33 cellular contexts compared by ENCODE assay signal in the genomic region with DNA sequence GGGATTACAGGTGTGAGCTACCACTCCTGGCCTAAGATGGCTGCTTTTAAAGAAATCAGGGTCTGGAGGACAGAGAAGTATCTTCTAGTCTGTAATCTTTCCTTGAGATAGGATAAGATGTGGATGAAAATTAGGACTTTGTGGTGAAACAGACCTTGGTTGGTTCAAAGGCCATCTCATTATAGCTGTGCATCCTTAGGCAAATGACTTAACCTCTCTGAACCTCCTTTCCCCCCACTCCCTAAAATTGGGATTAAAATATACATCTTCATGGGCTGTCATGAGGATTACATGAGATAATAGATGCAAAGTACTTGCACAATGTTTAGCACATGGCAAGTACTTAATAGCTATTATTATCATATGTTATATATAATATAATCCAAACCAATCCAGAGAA. TPM values are rescaled to one million over a fixed set of nuclear protein-coding genes. Genes with fewer than 3 reads are reported as not detected.
"Had no signal": no experiment of that assay in that cellular context is flagged by ENCODE, and none has a peak within 500 bp of the region (broad histone marks: within the 10 kb centered on the region; RNA-seq: fewer than 3 reads in every experiment).

No MANE protein-coding gene starts in this region.

- H3K9me3 ChIP-seq: ovary, psoas muscle, spleen, suprapubic skin, testis, tibial artery, transverse colon, upper lobe of right lung, uterus had no signal

- H3K27me3 ChIP-seq: neural progenitor cell, ovary, suprapubic skin, testis, tibial artery, transverse colon, upper lobe of right lung, uterus had no signal

- H3K9ac ChIP-seq: neural progenitor cell, parathyroid adenoma had no signal

- H2AFZ ChIP-seq: neural progenitor cell, parathyroid adenoma had no signal

- H3K79me2 ChIP-seq: parathyroid adenoma had no signal

- H3K4me1 ChIP-seq: parathyroid adenoma, psoas muscle, spleen, testis, tibial artery, upper lobe of right lung, uterus had no signal

- H3K36me3 ChIP-seq: neural progenitor cell, ovary, spleen, suprapubic skin, tibial artery, transverse colon, upper lobe of right lung, uterus had no signal

- DNase-seq: natural killer cell; occipital lobe; ovary; posterior cingulate gyrus; psoas muscle; right cardiac atrium; spleen; stimulated activated CD4-positive, alpha-beta T cell treated with anti-CD3 and anti-CD28 coated beads, Interleukin-12 subunit alpha, Interleukin-12 subunit beta, amount 100 ng/mL, for 4 hours; stimulated activated CD4-positive, alpha-beta T cell treated with anti-CD3 and anti-CD28 coated beads, Interleukin-1b, Interleukin-23, amount 100 ng/mL, for 48 hours; stimulated activated CD4-positive, alpha-beta T cell treated with anti-CD3 and anti-CD28 coated beads, Interleukin-4, amount 100 ng/mL, for 1 hour; stimulated activated CD4-positive, alpha-beta T cell treated with anti-CD3 and anti-CD28 coated beads, Interleukin-4, amount 100 ng/mL, for 4 hours; stimulated activated CD8-positive, alpha-beta memory T cell treated with anti-CD3 and anti-CD28 coated beads, Interleukin-4, amount 100 ng/mL, for 48 hours; stimulated activated naive CD4-positive, alpha-beta T cell; stimulated activated naive CD8-positive, alpha-beta T cell treated with anti-CD3 and anti-CD28 coated beads, Interleukin-15, amount 100 ng/mL, for 72 hours; stimulated activated naive CD8-positive, alpha-beta T cell treated with anti-CD3 and anti-CD28 coated beads, Interleukin-15, Interleukin-2, amounts not matched to agents 100 U/mL and 50 U/mL, for 24 hours; substantia nigra; testis; tibial artery; transverse colon; upper lobe of right lung; uterus had no signal

- ATAC-seq: natural killer cell; psoas muscle; right cardiac atrium; sciatic nerve; stimulated activated memory B cell treated with anti-CD40 and anti-IgM and Interleukin-4, amounts not matched to agents 10 μg/mL and 1 μg/mL and 100 μg/mL, for 72 hours; stimulated activated naive CD8-positive, alpha-beta T cell treated with anti-CD3 and anti-CD28 coated beads, Interleukin-15, amount 100 ng/mL, for 72 hours; stimulated activated naive CD8-positive, alpha-beta T cell treated with anti-CD3 and anti-CD28 coated beads, Interleukin-15, Interleukin-2, amounts not matched to agents 100 U/mL and 50 U/mL, for 24 hours; upper lobe of right lung had no signal

- H3K4me3 ChIP-seq: neural progenitor cell, ovary, psoas muscle, skin epidermis, smooth muscle cell, spleen, suprapubic skin, testis, tibial artery, transverse colon, upper lobe of right lung, uterus had no signal

- H3K4me2 ChIP-seq: neural progenitor cell, smooth muscle cell had no signal

- H3K27ac ChIP-seq: neural progenitor cell, ovary, parathyroid adenoma, psoas muscle, skin epidermis, spleen, suprapubic skin, testis, tibial artery, transverse colon, upper lobe of right lung, uterus had no signal

RNA-seq across cellular contexts. Expression of a gene that starts 49.8 kb away (rescaled TPM):
- total RNA-seq: natural killer cell, osteoblast, progenitor cell of endocrine pancreas, renal cortical epithelial cell, sciatic nerve, smooth muscle cell, spleen, suprapubic skin, testis, transverse colon, upper lobe of right lung, uterus had no signal
- polyA plus RNA-seq: neural cell, smooth muscle cell, urinary bladder had no signal
